Comparison of ENCODE assay signal across 8 cellular contexts in genomic region chr14:96039633-96040311, GRCh38. TPM values are rescaled to one million over a fixed set of nuclear protein-coding genes. Genes with fewer than 3 reads are reported as not detected.
A peak's percentile ranks its signal among the peaks of the same experiment; 100 is the strongest.
DNase-seq lines count a peak whose midpoint lies in the region; ATAC-seq, FAIRE-seq and TF ChIP-seq lines count a peak whose summit lies in the region.

No MANE protein-coding gene starts in this region.

- FAIRE-seq in GM19239 (lab: Jason Lieb, UNC), result no peak

- ATAC-seq in right lobe of liver, result peak; percentile 24 to 48 (median 42)
- ATAC-seq in HG03159 (IDR thresholded peaks at IDR 0.05; ENCODE audit: unreplicated experiment), result no peak

- DNase-seq in stimulated activated CD4-positive, alpha-beta T cell treated with anti-CD3 and anti-CD28 coated beads, Interleukin-15, amount 100 ng/mL, for 24 hours, result peak; percentile 37
- DNase-seq in stimulated activated CD4-positive, alpha-beta T cell treated with anti-CD3 and anti-CD28 coated beads, Interleukin-4, amount 100 ng/mL, for 4 hours, result no peak
- DNase-seq in Peyer's patch (no peak), colonic mucosa (peak; percentile 21), right lobe of liver (peak; percentile 47 to 58 (median 51)), substantia nigra (lab: John Stamatoyannopoulos, UW) (peak in 42 of 49 donors; percentile 12 to 77 (median 48)), GM19239 (ENCODE audit: insufficient read length, low spot score) (no peak)

- H3K4me3 ChIP-seq in Peyer's patch (peak overlapping the region; percentile 44 to 60 (median 55)), colonic mucosa (peak overlapping the region; percentile 65), right lobe of liver (peak overlapping the region; percentile 75 to 79 (median 77))

- intact Hi-C loops in colonic mucosa (cut with DNase I), result no loop called here
- intact Hi-C loops in right lobe of liver (cut with DNase I), result no loop called here

- TF ChIP-seq POLR2A in Peyer's patch (IDR thresholded peaks at IDR 0.05), result no peak
- no peak for TF ChIP-seq POLR2A in right lobe of liver (IDR thresholded peaks at IDR 0.05)

- WGBS in right lobe of liver (ENCODE audit: insufficient coverage, low coverage, low lambda C conversion rate, missing lambda C conversion rate), result 0% methylated on average over 9 of the region's 56 CpGs

- no peak for TF ChIP-seq CTCF in Peyer's patch (IDR thresholded peaks at IDR 0.05)
- no peak for TF ChIP-seq CTCF in colonic mucosa (IDR thresholded peaks at IDR 0.05)
- no peak for TF ChIP-seq CTCF in right lobe of liver (IDR thresholded peaks at IDR 0.05)

- H3K4me1 ChIP-seq in Peyer's patch (peaks cover 0 to 15% (median 7%) of the 10 kb centered on the region in 4 donors), colonic mucosa (peaks cover 9% of the 10 kb centered on the region), right lobe of liver (peaks cover 0 to 4% (median 0%) of the 10 kb centered on the region in 4 donors)

- H3K9ac ChIP-seq in colonic mucosa (ENCODE audit: low read depth in 2 of 2, low read length in 2 of 2), result peak overlapping the region in 1 of 2 donors; percentile 76

- H3K9me3 ChIP-seq in Peyer's patch (no peaks in the 10 kb centered on the region), colonic mucosa (no peaks in the 10 kb centered on the region), right lobe of liver (no peaks in the 10 kb centered on the region)

- H3K36me3 ChIP-seq in Peyer's patch (no peaks in the 10 kb centered on the region), colonic mucosa (no peaks in the 10 kb centered on the region), right lobe of liver (no peaks in the 10 kb centered on the region)

- H3K27ac ChIP-seq in Peyer's patch, result peak overlapping the region; percentile 20 to 76 (median 69)
- peak overlapping the region; percentile 48 for H3K27ac ChIP-seq in colonic mucosa
- peak overlapping the region; percentile 43 to 67 (median 54) for H3K27ac ChIP-seq in right lobe of liver
- peak overlapping the region; percentile 77 for H3K27ac ChIP-seq in substantia nigra (ENCODE audit: low read depth, low read length, poor library complexity, severe bottlenecking)

- H3K27me3 ChIP-seq in Peyer's patch, result no peaks in the 10 kb centered on the region
- H3K27me3 ChIP-seq in colonic mucosa, result peaks cover 8% of the 10 kb centered on the region
- H3K27me3 ChIP-seq in right lobe of liver, result no peaks in the 10 kb centered on the region

RNA-seq across cellular contexts. Expression of gene C14orf132, which starts 0.6 kb away (rescaled TPM):
- total RNA-seq in Peyer's patch (1 to 10 TPM; 1.2 to 6.2 (median 4.5) TPM), colonic mucosa (1 to 10 TPM; 2.2 to 3.6 TPM), right lobe of liver (1 to 10 TPM; 1.7 to 6.9 (median 3.3) TPM)

Comparison
In these comparisons a context has a peak if more than half of its experiments do, and no peak if none do; other contexts are left out.
1. DNase-seq: peak in stimulated activated CD4-positive, alpha-beta T cell treated with anti-CD3 and anti-CD28 coated beads, Interleukin-15, amount 100 ng/mL, for 24 hours (single experiment), colonic mucosa (single experiment), right lobe of liver (3 of 3) and substantia nigra (42 of 49); none in stimulated activated CD4-positive, alpha-beta T cell treated with anti-CD3 and anti-CD28 coated beads, Interleukin-4, amount 100 ng/mL, for 4 hours (0 of 2), Peyer's patch (0 of 3) and GM19239 (single experiment).
2. Peak in every context shown above with its lines, with median percentiles within 50 percentile points of each other: H3K27ac ChIP-seq and H3K4me3 ChIP-seq.